ENCODE assay signal across 1 cellular context in the genomic region with DNA sequence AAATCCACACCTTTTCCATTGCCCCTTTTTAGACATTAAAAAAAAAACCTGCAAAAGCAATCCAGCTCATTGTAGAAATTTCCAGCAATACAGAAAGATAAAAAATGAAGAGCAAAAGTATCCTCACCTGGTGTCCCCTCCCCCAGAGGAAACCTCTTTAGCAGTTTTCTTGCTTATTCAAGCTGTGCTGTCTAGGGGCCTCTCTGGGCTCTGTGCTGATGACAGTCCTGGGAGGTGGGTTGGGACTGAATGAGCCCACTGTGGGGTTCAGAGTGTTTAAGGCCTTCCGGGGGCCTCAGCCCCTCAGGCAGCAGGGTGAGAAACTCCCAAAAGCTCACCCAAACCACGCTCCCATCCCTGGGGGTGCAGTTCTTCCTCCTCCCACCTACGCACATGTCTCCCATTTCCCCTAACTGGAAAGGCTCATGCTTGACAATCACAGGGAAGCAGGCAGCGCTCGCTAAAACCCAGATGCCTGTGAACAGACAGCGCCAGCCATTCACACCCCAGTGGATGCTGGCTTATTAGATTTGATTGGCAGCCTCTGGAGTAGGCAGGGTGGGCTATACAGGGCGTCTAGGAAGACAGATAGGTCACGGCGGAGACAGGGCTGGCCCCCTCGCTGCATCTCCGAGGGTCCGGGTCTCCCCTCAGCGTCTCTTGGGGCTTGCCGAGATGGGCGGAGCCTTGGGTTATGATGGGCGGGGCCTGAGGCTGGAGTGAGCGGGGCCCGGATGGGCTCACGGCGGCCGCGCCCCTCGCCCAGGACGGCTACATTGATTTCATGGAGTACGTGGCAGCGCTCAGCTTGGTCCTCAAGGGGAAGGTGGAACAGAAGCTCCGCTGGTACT.
TF ChIP-seq lines count a peak whose summit lies in the region.

No MANE protein-coding gene starts in this region.

TF ChIP-seq in SK-N-SH, 30 proteins besides CTCF, POLR2A, EP300 and RAD21:
- TF ChIP-seq POLR2AphosphoS5 (IDR thresholded peaks at IDR 0.05; ENCODE audit: low read depth, low read length) (no peak), TEAD4 (IDR thresholded peaks at IDR 0.05; ENCODE audit: borderline replicate concordance, insufficient read depth) (no peak), MXI1 (IDR thresholded peaks at IDR 0.05; ENCODE audit: low read depth, low read length) (peak; percentile 81)
